In the genomic region with DNA sequence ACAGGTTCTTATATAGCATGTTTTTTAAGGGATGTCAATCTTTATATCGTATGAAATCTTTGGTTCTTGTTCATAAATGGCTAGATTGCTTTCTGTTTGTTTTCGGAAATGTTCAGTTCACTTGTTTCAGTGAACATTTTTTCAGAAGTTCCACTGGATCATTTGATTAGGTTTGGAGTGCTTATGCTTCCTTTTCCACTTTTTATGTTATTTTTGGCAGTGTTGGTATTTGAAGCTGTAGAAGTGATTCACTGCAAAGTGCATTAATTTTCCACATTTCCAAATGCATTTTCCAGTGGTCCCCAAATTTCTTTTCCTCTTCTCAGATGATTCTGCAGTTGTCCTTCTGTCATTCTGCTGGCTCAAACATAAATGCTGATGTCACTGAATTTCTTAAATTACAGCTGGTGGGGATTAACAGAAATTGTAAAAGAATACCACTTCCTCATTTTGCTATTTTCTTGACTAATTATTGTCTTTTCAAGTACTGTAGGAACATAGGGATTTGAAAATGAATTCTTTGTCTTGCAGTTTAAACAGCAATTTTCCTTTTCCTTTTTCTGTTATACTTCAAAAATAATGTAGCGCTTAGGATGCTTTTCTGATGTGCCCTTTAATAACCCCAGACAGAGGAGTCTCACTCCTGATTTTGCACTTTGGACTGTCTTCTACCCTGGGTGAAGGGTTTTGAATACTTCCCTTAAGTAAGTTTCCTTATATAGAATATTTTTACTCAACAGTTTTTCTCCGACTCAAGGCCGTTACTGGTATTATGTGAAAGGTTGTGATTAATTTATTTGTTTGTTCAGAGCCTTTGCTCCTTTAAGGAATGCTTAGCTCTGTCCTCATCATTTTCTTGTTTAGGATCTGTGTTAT, we compare ENCODE assay signal across 8 cellular contexts. TPM values are rescaled to one million over a fixed set of nuclear protein-coding genes. Genes with fewer than 3 reads are reported as not detected.
DNase-seq lines count a peak whose midpoint lies in the region; ATAC-seq and TF ChIP-seq lines count a peak whose summit lies in the region.

No MANE protein-coding gene starts in this region.

- H3K9ac ChIP-seq in SK-N-MC (ENCODE audit: insufficient read length), result peak overlapping the region; percentile 45

- DNase-seq in SIG-M5 treated with dmso at 0.1 percent for 504 hours (lab: John Stamatoyannopoulos, UW; ENCODE audit: unreplicated experiment) (peak; percentile 84), SIG-M5 (lab: John Stamatoyannopoulos, UW) (no peak), SK-N-MC (ENCODE audit: low read depth, low spot score) (no peak), left lung (no peak), transverse colon (no peak), glomerular visceral epithelial cell (ENCODE audit: extremely low spot score) (no peak)
- no peak for DNase-seq in activated naive CD4-positive, alpha-beta T cell treated with anti-CD3 and anti-CD28 coated beads, Interleukin-2, amount 50 U/mL, for 16 hours
- no peak for DNase-seq in activated naive CD4-positive, alpha-beta T cell treated with Interleukin-2 at 50 U/mL for 16 hours

- TF ChIP-seq EP300 in transverse colon (IDR thresholded peaks at IDR 0.05; ENCODE audit: low read depth), result no peak

- WGBS in transverse colon (ENCODE audit: low coverage in 1 of 2), 2 donors, result 57 to 63% methylated on average over 5 of the region's 5 CpGs

- intact Hi-C loops in left lung (cut with DNase I) (no loop called here), transverse colon (cut with DNase I; ENCODE audit: low total_unique reads) (no loop called here)

- no peak for TF ChIP-seq POLR2A in transverse colon (IDR thresholded peaks at IDR 0.05)

- no peak for TF ChIP-seq CTCF in left lung (IDR thresholded peaks at IDR 0.05)
- no peak for TF ChIP-seq CTCF in transverse colon (IDR thresholded peaks at IDR 0.05)

- in situ Hi-C loops in transverse colon (cut with MboI; ENCODE audit: low pct_ligation_motif_present in 1 of 4, low pct_unique_long_range_greater_than_20kb in 1 of 4, low sequenced_read_pairs in 3 of 4), result no loop called here

- H3K4me1 ChIP-seq in left lung (peaks cover 16 to 36% of the 10 kb centered on the region in 2 donors), transverse colon (peaks cover 19 to 45% (median 30%) of the 10 kb centered on the region in 4 donors)

- H3K9me3 ChIP-seq in SK-N-MC (ENCODE audit: low read depth, low read length) (no peaks in the 10 kb centered on the region), left lung (no peaks in the 10 kb centered on the region), transverse colon (no peaks in the 10 kb centered on the region)

- H3K27ac ChIP-seq in SK-N-MC (0 out of 2 replicates have a peak overlapping the region, but pooled peaks have one; percentile 19), left lung (peak overlapping the region; percentile 65 to 76), transverse colon (peak overlapping the region; percentile 63 to 80 (median 74))

- ATAC-seq in left lung, result peak; percentile 26

- no peaks in the 10 kb centered on the region for H3K27me3 ChIP-seq in left lung
- no peaks in the 10 kb centered on the region for H3K27me3 ChIP-seq in transverse colon

- H3K36me3 ChIP-seq in SK-N-MC (ENCODE audit: insufficient read depth, low read length) (no peaks in the 10 kb centered on the region), left lung (no peaks in the 10 kb centered on the region), transverse colon (no peaks in the 10 kb centered on the region)

- H3K4me3 ChIP-seq in SK-N-MC (peak overlapping the region; percentile 53), left lung (no peak overlapping the region), transverse colon (no peak overlapping the region)

RNA-seq across cellular contexts. Expression of a gene that starts 24.9 kb away (rescaled TPM):
- total RNA-seq in left lung (10 to 100 TPM; 24.3 to 29.6 TPM), transverse colon (10 to 100 TPM; 12.2 to 20.9 (median 17.1) TPM)

Comparison
In these comparisons a context has a peak if more than half of its experiments do, and no peak if none do; other contexts are left out.
1. H3K27ac ChIP-seq: peak in every context shown above with its lines; median percentile 74 in transverse colon; 70 in left lung; 19 in SK-N-MC.